Comparison of ENCODE assay signal across 25 cellular contexts in the genomic region with DNA sequence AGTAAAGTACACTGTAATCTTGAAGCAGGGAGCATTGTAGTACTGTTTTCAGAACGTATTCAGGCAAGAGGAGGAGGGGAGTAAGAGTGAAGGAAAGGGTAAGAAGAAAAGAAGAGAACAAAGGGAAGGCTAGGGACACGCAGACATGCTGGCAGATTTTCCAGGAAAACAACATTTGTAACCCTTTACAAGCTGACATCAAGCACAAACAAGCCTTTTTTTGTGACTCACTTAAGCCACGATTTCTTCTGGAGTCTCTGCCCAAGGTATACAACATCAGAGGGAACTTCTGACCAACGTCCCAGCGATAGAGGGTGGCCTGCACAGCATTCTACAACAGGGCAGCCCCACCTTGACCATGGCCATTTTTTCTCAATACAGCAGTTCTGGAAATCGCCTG.
"Had no signal": no experiment of that assay in that cellular context is flagged by ENCODE, and none has a peak within 500 bp of the region (broad histone marks: within the 10 kb centered on the region; RNA-seq: fewer than 3 reads in every experiment).

No MANE protein-coding gene starts in this region.

- DNase-seq: activated B cell treated with CpG ODN at 0.5 μM for 24 hours; activated CD4-positive, alpha-beta T cell treated with anti-CD3 and anti-CD28 coated beads for 36 hours; activated CD4-positive, alpha-beta T cell treated with anti-CD3 and anti-CD28 coated beads, Interleukin-2, amount 50 U/mL, for 4 hours; activated CD8-positive, alpha-beta memory T cell treated with anti-CD3 and anti-CD28 coated beads for 24 hours; activated CD8-positive, alpha-beta memory T cell treated with anti-CD3 and anti-CD28 coated beads, Interleukin-2, amount 50 U/mL, for 4 hours; activated T-cell treated with anti-CD3 and anti-CD28 coated beads, Interleukin-2, amount 50 U/mL, for 24 hours; aorta; cerebellar nuclear complex; cortex of kidney; endodermal cell; foreskin fibroblast; lower lobe of right lung; naive thymus-derived CD4-positive, alpha-beta T cell; occipital lobe; posterior cingulate gyrus; retina; stimulated activated CD4-positive, alpha-beta T cell treated with anti-CD3 and anti-CD28 coated beads, Interleukin-2, amount 100 ng/mL, for 48 hours; stimulated activated naive CD4-positive, alpha-beta T cell treated with Interleukin-2 at 50 U/mL for 16 hours; T-helper 1 cell; T1000; thyroid gland had no signal

- H3K9me3 ChIP-seq: lower lobe of right lung, thyroid gland had no signal

- H3K36me3 Mint-ChIP-seq: activated naive CD4-positive, alpha-beta T cell treated with anti-CD3 and anti-CD28 coated beads, Interleukin-2, amount 50 U/mL, for 72 hours had no signal

- H3K4me1 ChIP-seq: lower lobe of right lung had no signal

- H3K27me3 ChIP-seq: thyroid gland had no signal

- H3K27me3 Mint-ChIP-seq: activated B cell treated with CpG ODN at 0.5 μM for 24 hours; activated CD4-positive, alpha-beta T cell treated with anti-CD3 and anti-CD28 coated beads for 36 hours; activated T-cell treated with anti-CD3 and anti-CD28 coated beads, Interleukin-2, amount 50 U/mL, for 24 hours; activated T-helper 17 cell treated with anti-CD3 and anti-CD28 coated beads, Interleukin-2, amount 50 U/mL, for 72 hours; naive thymus-derived CD4-positive, alpha-beta T cell had no signal

- H3K4me3 Mint-ChIP-seq: activated B cell treated with CpG ODN at 0.5 μM for 24 hours; activated CD4-positive, alpha-beta T cell treated with anti-CD3 and anti-CD28 coated beads for 36 hours; activated T-cell treated with anti-CD3 and anti-CD28 coated beads, Interleukin-2, amount 50 U/mL, for 24 hours; activated T-helper 17 cell treated with anti-CD3 and anti-CD28 coated beads, Interleukin-2, amount 50 U/mL, for 72 hours; endodermal cell; naive thymus-derived CD4-positive, alpha-beta T cell had no signal

- H3K9me3 Mint-ChIP-seq: activated B cell treated with CpG ODN at 0.5 μM for 24 hours; activated naive CD4-positive, alpha-beta T cell treated with anti-CD3 and anti-CD28 coated beads, Interleukin-2, amount 50 U/mL, for 72 hours; activated T-cell treated with anti-CD3 and anti-CD28 coated beads, Interleukin-2, amount 50 U/mL, for 24 hours; activated T-helper 17 cell treated with anti-CD3 and anti-CD28 coated beads, Interleukin-2, amount 50 U/mL, for 72 hours; endodermal cell had no signal

- H3K27ac Mint-ChIP-seq: activated B cell treated with CpG ODN at 0.5 μM for 24 hours; activated CD4-positive, alpha-beta T cell treated with anti-CD3 and anti-CD28 coated beads for 36 hours; activated naive CD4-positive, alpha-beta T cell treated with anti-CD3 and anti-CD28 coated beads, Interleukin-2, amount 50 U/mL, for 72 hours; activated T-cell treated with anti-CD3 and anti-CD28 coated beads, Interleukin-2, amount 50 U/mL, for 24 hours; activated T-helper 17 cell treated with anti-CD3 and anti-CD28 coated beads, Interleukin-2, amount 50 U/mL, for 72 hours; endodermal cell had no signal

- H3K27ac ChIP-seq: lower lobe of right lung had no signal

- H3K4me1 Mint-ChIP-seq: activated B cell treated with CpG ODN at 0.5 μM for 24 hours; activated CD4-positive, alpha-beta T cell treated with anti-CD3 and anti-CD28 coated beads for 36 hours; endodermal cell; naive thymus-derived CD4-positive, alpha-beta T cell had no signal

- ATAC-seq: activated CD4-positive, alpha-beta T cell treated with anti-CD3 and anti-CD28 coated beads for 36 hours; activated naive CD4-positive, alpha-beta T cell treated with anti-CD3 and anti-CD28 coated beads, Interleukin-2, amount 50 U/mL, for 72 hours; activated T-helper 17 cell treated with anti-CD3 and anti-CD28 coated beads, Interleukin-2, amount 50 U/mL, for 72 hours; left lobe of liver; lower lobe of right lung; naive thymus-derived CD4-positive, alpha-beta T cell; SK-N-SH treated with all-trans-retinoic acid at 6 μM for 48 hours had no signal

- H3K4me3 ChIP-seq: lower lobe of right lung, thyroid gland had no signal
